In genomic region chr1:961132-961652, GRCh38 we compare ENCODE assay signal across 9 cellular contexts. TPM values are rescaled to one million over a fixed set of nuclear protein-coding genes. Genes with fewer than 3 reads are reported as not detected.
A peak's percentile ranks its signal among the peaks of the same experiment; 100 is the strongest.
DNase-seq lines count a peak whose midpoint lies in the region; ATAC-seq and TF ChIP-seq lines count a peak whose summit lies in the region.
"Had no signal": no experiment of that assay in that cellular context is flagged by ENCODE, and none has a peak within 500 bp of the region (broad histone marks: within the 10 kb centered on the region; RNA-seq: fewer than 3 reads in every experiment).

No MANE protein-coding gene starts in this region.

- peak; percentile 72 for DNase-seq in GM13977 (ENCODE audit: low spot score)
- DNase-seq in SJCRH30: peak in 1 of 2 experiments; percentile 35
- DNase-seq in fibroblast of villous mesenchyme (ENCODE audit: low read depth): no peak
- no peak for DNase-seq in skeletal muscle cell (ENCODE audit: low read depth)
- no peak for DNase-seq in NOMO-1 treated with dmso at 0.1 percent for 144 hours (lab: John Stamatoyannopoulos, UW; ENCODE audit: unreplicated experiment)
- DNase-seq in C1 segment of cervical spinal cord (lab: John Stamatoyannopoulos, UW): no peak
- no peak for DNase-seq in NCI-H2171 (lab: John Stamatoyannopoulos, UW)

- no peaks in the 10 kb centered on the region for H3K27me3 ChIP-seq in SJCRH30

- H3K9me3 ChIP-seq in SJCRH30 (replicated peaks): no peaks in the 10 kb centered on the region

- H3K4me1 ChIP-seq in SJCRH30: peaks cover 5% of the 10 kb centered on the region; the same call in 1 of the 2 replicates

- in situ Hi-C loops in GM13977 (cut with MboI; ENCODE audit: low pct_unique_long_range_greater_than_20kb, low sequenced_read_pairs, unreplicated experiment): no loop called here

- no peak for ATAC-seq in HG03439 (IDR thresholded peaks at IDR 0.05; ENCODE audit: unreplicated experiment)

- H3K27ac ChIP-seq in SJCRH30: no peak overlapping the region

- H3K36me3 ChIP-seq in SJCRH30: peaks cover 10% of the 10 kb centered on the region

- TF ChIP-seq CTCF in GM13977 (IDR thresholded peaks at IDR 0.05; ENCODE audit: extremely low read depth, insufficient read depth, missing control alignments): no peak
- TF ChIP-seq CTCF in fibroblast of villous mesenchyme (IDR thresholded peaks at IDR 0.05; ENCODE audit: insufficient read depth, low read depth, low read length): no peak

- peak overlapping the region; percentile 73 for H3K4me3 ChIP-seq in SJCRH30
- peak overlapping the region; percentile 62 for H3K4me3 ChIP-seq in fibroblast of villous mesenchyme (ENCODE audit: low read depth, low read length)
- peak overlapping the region; percentile 74 for H3K4me3 ChIP-seq in skeletal muscle cell (ENCODE audit: low read depth, low read length)

RNA-seq across cellular contexts. Expression of gene KLHL17, which starts 0.8 kb away (rescaled TPM):
- total RNA-seq in SJCRH30 (2014; rRNA removed; shearing (Covaris generic)): 8.4 and 15.1 TPM in 2 replicates
- total RNA-seq in fibroblast of villous mesenchyme: 6.0 and 9.3 TPM in 2 replicates

RNA-seq across cellular contexts. Expression of gene NOC2L, which starts 2.1 kb away (rescaled TPM):
- 147 and 150 TPM in 2 replicates for total RNA-seq in SJCRH30 (2014; rRNA removed; shearing (Covaris generic))
- total RNA-seq in fibroblast of villous mesenchyme: 66.7 and 76.9 TPM in 2 replicates

RNA-seq across cellular contexts. Expression of gene PLEKHN1, which starts 5.1 kb away (rescaled TPM):
- total RNA-seq in SJCRH30 (2014; rRNA removed; shearing (Covaris generic)): 0.04 and 0.05 TPM in 2 replicates
- 1.7 and 1.9 TPM in 2 replicates for total RNA-seq in fibroblast of villous mesenchyme

RNA-seq across cellular contexts. Expression of gene PERM1, which starts 20.7 kb away (rescaled TPM):
- total RNA-seq in SJCRH30 (2014; rRNA removed; shearing (Covaris generic)): 0.13 TPM in 1 of 2 replicates, not detected in the other
- total RNA-seq in fibroblast of villous mesenchyme: under 0.01 and 0.43 TPM in 2 replicates

RNA-seq across cellular contexts. Expression of gene SAMD11, which starts 37.5 kb away (rescaled TPM):
- total RNA-seq in SJCRH30 (2014; rRNA removed; shearing (Covaris generic)): 39.0 and 39.2 TPM in 2 replicates
- total RNA-seq in fibroblast of villous mesenchyme: 2.2 and 7.7 TPM in 2 replicates
- total RNA-seq: HT-29 had no signal
